Comparison of ENCODE assay signal across 3 cellular contexts in genomic region chr18:76306685-76307292, GRCh38.
TF ChIP-seq lines count a peak whose summit lies in the region.

No MANE protein-coding gene starts in this region.

TF ChIP-seq in HepG2, 621 proteins besides CTCF, POLR2A, EP300 and RAD21 (continued from another document and continues in another):
- TF ChIP-seq ZNF513 (CRISPR knock-in tag; conservative IDR thresholded peaks at IDR 0.05) (no peak), ZNF3 (CRISPR knock-in tag; IDR thresholded peaks at IDR 0.05) (no peak), ZBTB7B (CRISPR knock-in tag; IDR thresholded peaks at IDR 0.05) (no peak), ZNF749 (CRISPR knock-in tag; IDR thresholded peaks at IDR 0.05; ENCODE audit: borderline replicate concordance) (no peak), ZNF292 (CRISPR knock-in tag; IDR thresholded peaks at IDR 0.05; ENCODE audit: borderline replicate concordance, low read depth) (no peak), SOX13 (IDR thresholded peaks at IDR 0.05) (no peak), SOX13 (CRISPR knock-in tag; conservative IDR thresholded peaks at IDR 0.05 in 1 of 2, IDR thresholded peaks at IDR 0.05 in 1 of 2) (no peak), ZNF501 (CRISPR knock-in tag; IDR thresholded peaks at IDR 0.05) (no peak), HMGA1 (CRISPR knock-in tag; conservative IDR thresholded peaks at IDR 0.05) (no peak)
- TF ChIP-seq, protein P1, sequence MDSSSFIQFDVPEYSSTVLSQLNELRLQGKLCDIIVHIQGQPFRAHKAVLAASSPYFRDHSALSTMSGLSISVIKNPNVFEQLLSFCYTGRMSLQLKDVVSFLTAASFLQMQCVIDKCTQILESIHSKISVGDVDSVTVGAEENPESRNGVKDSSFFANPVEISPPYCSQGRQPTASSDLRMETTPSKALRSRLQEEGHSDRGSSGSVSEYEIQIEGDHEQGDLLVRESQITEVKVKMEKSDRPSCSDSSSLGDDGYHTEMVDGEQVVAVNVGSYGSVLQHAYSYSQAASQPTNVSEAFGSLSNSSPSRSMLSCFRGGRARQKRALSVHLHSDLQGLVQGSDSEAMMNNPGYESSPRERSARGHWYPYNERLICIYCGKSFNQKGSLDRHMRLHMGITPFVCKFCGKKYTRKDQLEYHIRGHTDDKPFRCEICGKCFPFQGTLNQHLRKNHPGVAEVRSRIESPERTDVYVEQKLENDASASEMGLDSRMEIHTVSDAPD (CRISPR knock-in tag; IDR thresholded peaks at IDR 0.05): no peak
- TF ChIP-seq, protein P2, sequence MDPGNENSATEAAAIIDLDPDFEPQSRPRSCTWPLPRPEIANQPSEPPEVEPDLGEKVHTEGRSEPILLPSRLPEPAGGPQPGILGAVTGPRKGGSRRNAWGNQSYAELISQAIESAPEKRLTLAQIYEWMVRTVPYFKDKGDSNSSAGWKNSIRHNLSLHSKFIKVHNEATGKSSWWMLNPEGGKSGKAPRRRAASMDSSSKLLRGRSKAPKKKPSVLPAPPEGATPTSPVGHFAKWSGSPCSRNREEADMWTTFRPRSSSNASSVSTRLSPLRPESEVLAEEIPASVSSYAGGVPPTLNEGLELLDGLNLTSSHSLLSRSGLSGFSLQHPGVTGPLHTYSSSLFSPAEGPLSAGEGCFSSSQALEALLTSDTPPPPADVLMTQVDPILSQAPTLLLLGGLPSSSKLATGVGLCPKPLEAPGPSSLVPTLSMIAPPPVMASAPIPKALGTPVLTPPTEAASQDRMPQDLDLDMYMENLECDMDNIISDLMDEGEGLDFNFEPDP (CRISPR knock-in tag; conservative IDR thresholded peaks at IDR 0.05): no peak

TF ChIP-seq in WTC11, 78 proteins besides CTCF, POLR2A, EP300 and RAD21 (continued from another document):
- TF ChIP-seq, protein P3, sequence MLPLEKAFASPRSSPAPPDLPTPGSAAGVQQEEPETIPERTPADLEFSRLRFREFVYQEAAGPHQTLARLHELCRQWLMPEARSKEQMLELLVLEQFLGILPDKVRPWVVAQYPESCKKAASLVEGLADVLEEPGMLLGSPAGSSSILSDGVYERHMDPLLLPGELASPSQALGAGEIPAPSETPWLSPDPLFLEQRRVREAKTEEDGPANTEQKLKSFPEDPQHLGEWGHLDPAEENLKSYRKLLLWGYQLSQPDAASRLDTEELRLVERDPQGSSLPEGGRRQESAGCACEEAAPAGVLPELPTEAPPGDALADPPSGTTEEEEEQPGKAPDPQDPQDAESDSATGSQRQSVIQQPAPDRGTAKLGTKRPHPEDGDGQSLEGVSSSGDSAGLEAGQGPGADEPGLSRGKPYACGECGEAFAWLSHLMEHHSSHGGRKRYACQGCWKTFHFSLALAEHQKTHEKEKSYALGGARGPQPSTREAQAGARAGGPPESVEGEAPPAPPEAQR (CRISPR knock-in tag; IDR thresholded peaks at IDR 0.05): no peak
- TF ChIP-seq PRRX2 (CRISPR knock-in tag; IDR thresholded peaks at IDR 0.05) (no peak), E2F1 (CRISPR knock-in tag; IDR thresholded peaks at IDR 0.05) (no peak), CBFB (CRISPR knock-in tag; IDR thresholded peaks at IDR 0.05; ENCODE audit: low read depth) (no peak), MYBL2 (CRISPR knock-in tag; IDR thresholded peaks at IDR 0.05) (no peak)

TF ChIP-seq in SK-N-SH treated with all-trans-retinoic acid at 6 μM for 48 hours, 23 proteins besides CTCF, POLR2A, EP300 and RAD21 (continued from another document):
- TF ChIP-seq ISL1 (CRISPR knock-in tag; IDR thresholded peaks at IDR 0.05): no peak
- TF ChIP-seq ZFP3 (CRISPR knock-in tag; IDR thresholded peaks at IDR 0.05): no peak
- TF ChIP-seq, protein P4, sequence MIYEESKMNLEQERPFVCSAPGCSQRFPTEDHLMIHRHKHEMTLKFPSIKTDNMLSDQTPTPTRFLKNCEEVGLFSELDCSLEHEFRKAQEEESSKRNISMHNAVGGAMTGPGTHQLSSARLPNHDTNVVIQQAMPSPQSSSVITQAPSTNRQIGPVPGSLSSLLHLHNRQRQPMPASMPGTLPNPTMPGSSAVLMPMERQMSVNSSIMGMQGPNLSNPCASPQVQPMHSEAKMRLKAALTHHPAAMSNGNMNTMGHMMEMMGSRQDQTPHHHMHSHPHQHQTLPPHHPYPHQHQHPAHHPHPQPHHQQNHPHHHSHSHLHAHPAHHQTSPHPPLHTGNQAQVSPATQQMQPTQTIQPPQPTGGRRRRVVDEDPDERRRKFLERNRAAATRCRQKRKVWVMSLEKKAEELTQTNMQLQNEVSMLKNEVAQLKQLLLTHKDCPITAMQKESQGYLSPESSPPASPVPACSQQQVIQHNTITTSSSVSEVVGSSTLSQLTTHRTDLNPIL (CRISPR knock-in tag; IDR thresholded peaks at IDR 0.05; ENCODE audit: low read depth): no peak
- TF ChIP-seq ZC3H10 (CRISPR knock-in tag; IDR thresholded peaks at IDR 0.05): no peak
- TF ChIP-seq, protein P5, sequence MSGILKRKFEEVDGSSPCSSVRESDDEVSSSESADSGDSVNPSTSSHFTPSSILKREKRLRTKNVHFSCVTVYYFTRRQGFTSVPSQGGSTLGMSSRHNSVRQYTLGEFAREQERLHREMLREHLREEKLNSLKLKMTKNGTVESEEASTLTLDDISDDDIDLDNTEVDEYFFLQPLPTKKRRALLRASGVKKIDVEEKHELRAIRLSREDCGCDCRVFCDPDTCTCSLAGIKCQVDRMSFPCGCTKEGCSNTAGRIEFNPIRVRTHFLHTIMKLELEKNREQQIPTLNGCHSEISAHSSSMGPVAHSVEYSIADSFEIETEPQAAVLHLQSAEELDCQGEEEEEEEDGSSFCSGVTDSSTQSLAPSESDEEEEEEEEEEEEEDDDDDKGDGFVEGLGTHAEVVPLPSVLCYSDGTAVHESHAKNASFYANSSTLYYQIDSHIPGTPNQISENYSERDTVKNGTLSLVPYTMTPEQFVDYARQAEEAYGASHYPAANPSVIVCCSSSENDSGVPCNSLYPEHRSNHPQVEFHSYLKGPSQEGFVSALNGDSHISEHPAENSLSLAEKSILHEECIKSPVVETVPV (CRISPR knock-in tag; IDR thresholded peaks at IDR 0.05): no peak
- TF ChIP-seq ARNTL (CRISPR knock-in tag; IDR thresholded peaks at IDR 0.05; ENCODE audit: borderline replicate concordance, low read depth): no peak
- no peak for TF ChIP-seq ZNF70 (CRISPR knock-in tag; IDR thresholded peaks at IDR 0.05)
- TF ChIP-seq OSR1 (CRISPR knock-in tag; IDR thresholded peaks at IDR 0.05): no peak
